ENCODE assay signal across 9 cellular contexts in genomic region chr7:41817386-41817785, GRCh38.
DNase-seq lines count a peak whose midpoint lies in the region; ATAC-seq and TF ChIP-seq lines count a peak whose summit lies in the region.
"Had no signal": no experiment of that assay in that cellular context is flagged by ENCODE, and none has a peak within 500 bp of the region (broad histone marks: within the 10 kb centered on the region; RNA-seq: fewer than 3 reads in every experiment).

No MANE protein-coding gene starts in this region.

- H3K36me3 ChIP-seq in RWPE2 (ENCODE audit: low read depth): no peaks in the 10 kb centered on the region

- no peaks in the 10 kb centered on the region for H3K27me3 ChIP-seq in RWPE2 (ENCODE audit: insufficient read depth, poor library complexity, severe bottlenecking)

- no peak overlapping the region for H3K27ac ChIP-seq in RWPE2 (ENCODE audit: poor library complexity, severe bottlenecking)
- H3K27ac ChIP-seq: VCaP had no signal

- DNase-seq in RWPE2 (ENCODE audit: low spot score) (no peak), kidney tubule cell (ENCODE audit: low spot score) (peak; percentile 65), NCI-H2081 (lab: John Stamatoyannopoulos, UW) (no peak), RPMI8226 (no peak), NCI-H446 treated with DMSO at 0.1 percent for 48 hours (lab: John Stamatoyannopoulos, UW) (no peak)
- DNase-seq: effector memory CD4-positive, alpha-beta T cell had no signal

- H3K9me3 ChIP-seq in RWPE2 (ENCODE audit: severe bottlenecking): no peaks in the 10 kb centered on the region

- no peaks in the 10 kb centered on the region for H3K4me1 ChIP-seq in RWPE2 (ENCODE audit: insufficient read depth, poor library complexity, severe bottlenecking)

- H3K4me3 ChIP-seq in RWPE2 (ENCODE audit: severe bottlenecking): no peak overlapping the region

- TF ChIP-seq CTCF in RWPE2 (IDR thresholded peaks at IDR 0.05; ENCODE audit: poor library complexity, severe bottlenecking): no peak

- ATAC-seq in GM18868 (IDR thresholded peaks at IDR 0.05; ENCODE audit: unreplicated experiment): peak; percentile 80
- ATAC-seq in HG02852 (IDR thresholded peaks at IDR 0.05; ENCODE audit: unreplicated experiment): peak; percentile 66
- peak; percentile 99 for ATAC-seq in RWPE2 (ENCODE audit: low read depth)
